ENCODE assay signal across 25 cellular contexts in the genomic region with DNA sequence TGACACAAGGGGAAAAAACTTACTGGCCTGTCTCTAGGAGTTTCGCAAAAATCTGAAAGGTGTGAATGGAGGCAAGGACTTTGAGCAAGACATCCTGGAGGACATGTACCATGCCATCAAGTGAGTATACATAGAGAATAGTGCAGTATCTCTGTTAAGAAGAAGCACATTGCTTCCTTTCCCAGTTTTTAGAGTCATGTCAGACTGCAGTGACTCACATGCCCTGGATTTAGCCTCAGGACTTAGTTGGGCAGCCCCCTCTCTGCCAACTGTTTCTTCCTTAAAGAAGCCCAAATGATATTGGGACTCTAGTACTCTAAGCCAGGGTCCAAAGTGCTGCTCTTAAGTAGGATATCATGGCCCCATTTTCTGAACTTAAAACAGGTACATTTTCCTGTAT. TPM values are rescaled to one million over a fixed set of nuclear protein-coding genes. Genes with fewer than 3 reads are reported as not detected.
DNase-seq lines count a peak whose midpoint lies in the region; ATAC-seq, FAIRE-seq and TF ChIP-seq lines count a peak whose summit lies in the region.
"Had no signal": no experiment of that assay in that cellular context is flagged by ENCODE, and none has a peak within 500 bp of the region (broad histone marks: within the 10 kb centered on the region; RNA-seq: fewer than 3 reads in every experiment).

No MANE protein-coding gene starts in this region.

- intact Hi-C loops in HCT116 (cut with micrococcal nuclease): no loop called here
- intact Hi-C loops in CD8-positive, alpha-beta T cell (cut with DNase I, micrococcal nuclease): no loop called here

- RAD21 ChIA-PET in HCT116 (lab: Charles Lee; ENCODE audit: low non-redundant PET in 1 of 2, low total read pairs in 2 of 2, uncharacterized antibody in 2 of 2, unreplicated experiment in 2 of 2): no interaction called here

- DNase-seq in A549 (ENCODE audit: low read depth in 1 of 2, low spot score in 1 of 2) (no peak), HCT116 (ENCODE audit: low read depth, low spot score) (no peak), keratinocyte (ENCODE audit: low read depth, low spot score) (no peak), NCI-H2171 treated with DMSO at 0.1 percent for 48 hours (lab: John Stamatoyannopoulos, UW) (no peak)
- DNase-seq in CD8-positive, alpha-beta T cell: no peak
- DNase-seq: 8988T; AML-193; C1 segment of cervical spinal cord; CD8-positive, alpha-beta memory T cell; GOT3; HCEC 1CT; KBM-7; NCI-H1105; NCI-H2029 treated with DMSO at 0.1 percent for 48 hours; NCI-H2171; NCI-H524 treated with DMSO at 0.1 percent for 48 hours; OCI-M1; RPMI8226; SHP77 treated with DMSO at 0.1 percent for 48 hours had no signal

- H3K9me3 ChIP-seq in A549: peaks cover 10% of the 10 kb centered on the region
- peaks cover 0 to 6% of the 10 kb centered on the region in 2 experiments; a peak in 1 of 4 replicates for H3K9me3 ChIP-seq in HCT116 (ENCODE audit: control insufficient read depth in 1 of 2, insufficient read depth in 1 of 2, low read depth in 1 of 2, low read length in 2 of 2)
- no peaks in the 10 kb centered on the region for H3K9me3 ChIP-seq in keratinocyte (ENCODE audit: control insufficient read depth, low read depth, low read length)
- H3K9me3 ChIP-seq in CD8-positive, alpha-beta T cell (ENCODE audit: low read length): no peaks in the 10 kb centered on the region

- H3K36me3 ChIP-seq in HCT116 (ENCODE audit: control insufficient read depth in 1 of 2, insufficient read depth in 2 of 2, low read length in 2 of 2) (peaks cover 52 to 65% of the 10 kb centered on the region in 2 experiments), keratinocyte (ENCODE audit: control insufficient read depth in 2 of 2, extremely low read depth in 1 of 2, insufficient read depth in 2 of 2, low read length in 2 of 2) (peaks cover 41 to 58% of the 10 kb centered on the region in 2 experiments)
- H3K36me3 ChIP-seq in CD8-positive, alpha-beta T cell (ENCODE audit: insufficient read depth, low read length): peaks cover 78% of the 10 kb centered on the region

- no peak overlapping the region for H2AFZ ChIP-seq in HCT116 (ENCODE audit: low read depth, low read length, poor library complexity, severe bottlenecking)
- H2AFZ ChIP-seq in keratinocyte (ENCODE audit: control insufficient read depth, low read length): no peak overlapping the region

- H3K27ac Mint-ChIP-seq in activated T-helper 17 cell treated with anti-CD3 and anti-CD28 coated beads, Interleukin-2, amount 50 U/mL, for 72 hours: peak overlapping the region; percentile 36
- H3K27ac Mint-ChIP-seq in CD8-positive, alpha-beta T cell: no peak overlapping the region

- H3K9me1 ChIP-seq in keratinocyte (ENCODE audit: control insufficient read depth, extremely low read depth, insufficient read depth, low read length): peaks cover 2% of the 10 kb centered on the region

- H3K9ac ChIP-seq in HCT116 (ENCODE audit: low read length) (0 out of 2 replicates have a peak overlapping the region, but pooled peaks have one; percentile 3), keratinocyte (ENCODE audit: control insufficient read depth, extremely low read depth, insufficient read depth, low read length) (no peak overlapping the region)

- H4K20me1 ChIP-seq in HCT116 (ENCODE audit: insufficient read depth): no peaks in the 10 kb centered on the region
- peaks cover 2% of the 10 kb centered on the region for H4K20me1 ChIP-seq in keratinocyte (ENCODE audit: control insufficient read depth, extremely low read depth, insufficient read depth, low read length)

- H3K4me3 ChIP-seq in A549 (no peak overlapping the region), HCT116 (replicated peaks in 1 of 2; ENCODE audit: low read depth in 1 of 2, low read length in 2 of 2) (no peak overlapping the region), keratinocyte (ENCODE audit: control insufficient read depth in 2 of 3, extremely low read depth in 1 of 3, insufficient read depth in 2 of 3, low read depth in 1 of 3, low read length in 3 of 3) (no peak overlapping the region)
- no peak overlapping the region for H3K4me3 ChIP-seq in CD8-positive, alpha-beta T cell (ENCODE audit: low read depth, low read length)
- H3K4me3 ChIP-seq: GM12878, SK-N-MC had no signal

- TF ChIP-seq CTCF in A549 (IDR thresholded peaks at IDR 0.05): no peak
- no peak for TF ChIP-seq CTCF in HCT116 (IDR thresholded peaks at IDR 0.05 in 2 of 3, conservative IDR thresholded peaks at IDR 0.05 in 1 of 3; ENCODE audit: borderline replicate concordance in 1 of 3, insufficient read depth in 1 of 3, low read depth in 2 of 3, low read length in 2 of 3)
- no peak for TF ChIP-seq CTCF in keratinocyte (optimal IDR thresholded peaks at IDR 0.05 in 1 of 3, IDR thresholded peaks at IDR 0.05 in 1 of 3, conservative IDR thresholded peaks at IDR 0.05 in 1 of 3; ENCODE audit: extremely low read depth in 1 of 3, insufficient read depth in 2 of 3, low read length in 3 of 3)
- no peak for TF ChIP-seq CTCF in CD8-positive, alpha-beta T cell (IDR thresholded peaks at IDR 0.05)

- no peak for FAIRE-seq in A549 (lab: Jason Lieb, UNC)
- FAIRE-seq in keratinocyte (lab: Jason Lieb, UNC): peak; percentile 32
- FAIRE-seq: GM12878 had no signal

- WGBS in A549 (ENCODE audit: missing lambda C conversion rate): 100% methylated on average over 1 of the region's 1 CpG

- TF ChIP-seq POLR2A in A549 (IDR thresholded peaks at IDR 0.05; ENCODE audit: low read length): no peak
- no peak for TF ChIP-seq POLR2A in HCT116 (IDR thresholded peaks at IDR 0.05; ENCODE audit: borderline replicate concordance, extremely low read depth, insufficient read depth, insufficient read length)

- TF ChIP-seq RAD21 in A549 (conservative IDR thresholded peaks at IDR 0.05 in 1 of 2, IDR thresholded peaks at IDR 0.05 in 1 of 2): no peak
- no peak for TF ChIP-seq RAD21 in HCT116 (IDR thresholded peaks at IDR 0.05; ENCODE audit: low read depth)

- CTCF ChIA-PET in A549 (lab: Yijun Ruan, JAX) (interaction anchor here (10.6 to 17.7 kb wide), 2 partner anchors 18 to 139 kb away, joined by 124 to 140 read pairs; partner anchors contain the start of gene ELOVL3), HCT116 (lab: Charles Lee) (no interaction called here)
- CTCF ChIA-PET in CD8-positive, alpha-beta T cell (lab: Charles Lee): interaction anchor here (1.6 to 1.8 kb wide), 2 partner anchors 16 to 138 kb away, joined by 4 read pairs; no protein-coding TSS in a partner anchor

- peak overlapping the region; percentile 59 for H3K4me2 ChIP-seq in A549
- H3K4me2 ChIP-seq in HCT116 (ENCODE audit: low read length): peak overlapping the region; percentile 25
- peak overlapping the region; percentile 36 for H3K4me2 ChIP-seq in keratinocyte (ENCODE audit: control insufficient read depth, extremely low read depth, insufficient read depth, low read depth, low read length)

- no peaks in the 10 kb centered on the region for H3K27me3 Mint-ChIP-seq in activated T-helper 17 cell treated with anti-CD3 and anti-CD28 coated beads, Interleukin-2, amount 50 U/mL, for 72 hours
- no peaks in the 10 kb centered on the region for H3K27me3 Mint-ChIP-seq in CD8-positive, alpha-beta T cell (ENCODE audit: low read depth)
- H3K27me3 Mint-ChIP-seq: CD8-positive, alpha-beta memory T cell had no signal

- no peak overlapping the region for H3K4me3 Mint-ChIP-seq in activated T-helper 17 cell treated with anti-CD3 and anti-CD28 coated beads, Interleukin-2, amount 50 U/mL, for 72 hours
- H3K4me3 Mint-ChIP-seq in CD8-positive, alpha-beta T cell: no peak overlapping the region
- H3K4me3 Mint-ChIP-seq: CD8-positive, alpha-beta memory T cell had no signal

- no peaks in the 10 kb centered on the region for H3K9me3 Mint-ChIP-seq in activated T-helper 17 cell treated with anti-CD3 and anti-CD28 coated beads, Interleukin-2, amount 50 U/mL, for 72 hours
- H3K9me3 Mint-ChIP-seq in CD8-positive, alpha-beta T cell: no peaks in the 10 kb centered on the region
- H3K9me3 Mint-ChIP-seq: CD8-positive, alpha-beta memory T cell had no signal

- POLR2A ChIA-PET in A549 (lab: Yijun Ruan, JAX) (no interaction called here), HCT116 (lab: Charles Lee) (no interaction called here)
- POLR2A ChIA-PET in CD8-positive, alpha-beta T cell (lab: Charles Lee): interaction anchor here (1.2 kb wide), 1 partner anchor 8 kb away, joined by 6 read pairs; no protein-coding TSS in a partner anchor

- no peaks in the 10 kb centered on the region for H3K9me2 ChIP-seq in HCT116 (ENCODE audit: insufficient read depth)

- H3K4me1 Mint-ChIP-seq in activated T-helper 17 cell treated with anti-CD3 and anti-CD28 coated beads, Interleukin-2, amount 50 U/mL, for 72 hours: no peaks in the 10 kb centered on the region
- H3K4me1 Mint-ChIP-seq in CD8-positive, alpha-beta T cell (ENCODE audit: low read depth): no peaks in the 10 kb centered on the region
- H3K4me1 Mint-ChIP-seq: CD8-positive, alpha-beta memory T cell had no signal

- peak overlapping the region; percentile 15 to 42; a peak in 3 of 6 replicates for H3K27ac ChIP-seq in A549
- H3K27ac ChIP-seq in HCT116 (ENCODE audit: low read depth, low read length): peak overlapping the region; percentile 31; the same call in 1 of the 2 replicates
- H3K27ac ChIP-seq in keratinocyte (ENCODE audit: control insufficient read depth, insufficient read depth, low read length): no peak overlapping the region
- no peak overlapping the region for H3K27ac ChIP-seq in CD8-positive, alpha-beta T cell (ENCODE audit: low read depth, low read length)
- H3K27ac ChIP-seq: SK-N-MC had no signal

- no peaks in the 10 kb centered on the region for H3K27me3 ChIP-seq in HCT116 (ENCODE audit: insufficient read depth, low read length)
- H3K27me3 ChIP-seq in keratinocyte (ENCODE audit: control insufficient read depth, extremely low read depth, insufficient read depth, low read length): no peaks in the 10 kb centered on the region
- H3K27me3 ChIP-seq in CD8-positive, alpha-beta T cell (ENCODE audit: insufficient read depth, low read length): no peaks in the 10 kb centered on the region

- ATAC-seq in A549 (peak in 1 of 2 experiments; percentile 26; a peak in 3 of 6 replicates), HCT116 (0 out of 2 replicates have a peak, but pooled peaks have one; percentile 11), esophagus mucosa (no peak), GM18873 (IDR thresholded peaks at IDR 0.05; ENCODE audit: low FRiP score, unreplicated experiment) (no peak)
- ATAC-seq in activated T-helper 17 cell treated with anti-CD3 and anti-CD28 coated beads, Interleukin-2, amount 50 U/mL, for 72 hours (replicated peaks): no peak
- ATAC-seq in CD8-positive, alpha-beta T cell: no peak
- ATAC-seq: GM12878 had no signal

- no peak for TF ChIP-seq EP300 in A549 (IDR thresholded peaks at IDR 0.05)

- H3K4me1 ChIP-seq in A549: peaks cover 22% of the 10 kb centered on the region
- H3K4me1 ChIP-seq in HCT116 (ENCODE audit: control insufficient read depth in 1 of 2, insufficient read depth in 2 of 2, low read length in 2 of 2): peaks cover 8 to 19% of the 10 kb centered on the region in 2 experiments; a peak in 3 of 4 replicates
- peaks cover 18% of the 10 kb centered on the region for H3K4me1 ChIP-seq in keratinocyte (ENCODE audit: control insufficient read depth, extremely low read depth, insufficient read depth, low read length)
- no peaks in the 10 kb centered on the region for H3K4me1 ChIP-seq in CD8-positive, alpha-beta T cell (ENCODE audit: insufficient read depth, low read length)

- H3K79me2 ChIP-seq in HCT116 (ENCODE audit: insufficient read depth, low read length): no peaks in the 10 kb centered on the region
- H3K79me2 ChIP-seq in keratinocyte (ENCODE audit: control insufficient read depth, insufficient read depth, low read length): no peaks in the 10 kb centered on the region

- no TSS peak for BruUV-seq in HCT116 (replicated peaks; lab: Mats Ljungman, UMichigan)

- dilution Hi-C loops in keratinocyte (cut with MboI; ENCODE audit: extremely low pct_ligation_motif_present, low sequenced_read_pairs): no loop called here

- peaks cover 92% of the 10 kb centered on the region for H3K36me3 Mint-ChIP-seq in activated T-helper 17 cell treated with anti-CD3 and anti-CD28 coated beads, Interleukin-2, amount 50 U/mL, for 72 hours (ENCODE audit: low read depth)
- peaks cover 91% of the 10 kb centered on the region for H3K36me3 Mint-ChIP-seq in CD8-positive, alpha-beta T cell

RNA-seq across cellular contexts. Expression of gene NFKB2, which starts 28.1 kb away (rescaled TPM):
- 20.5 and 27.6 TPM in 2 replicates for polyA plus RNA-seq in A549 (2011; rRNA removed)
- 61.3 and 70.0 TPM in 2 replicates for polyA plus RNA-seq in A549 (2012; cell fraction: cytosol; rRNA removed)
- 218 and 281 TPM in 2 replicates for polyA plus RNA-seq in A549 (2012; cell fraction: nucleus; rRNA removed)
- 35.7 to 63.6 TPM (median 36.6 TPM) in 3 replicates for polyA plus RNA-seq in A549 (2017; fragmentation: RNase III; extraction: RNeasy Plus Mini Kit Qiagen cat#74134 plus additional on column Dnase treatment)
- 16.0 and 17.9 TPM in 2 replicates for polyA minus RNA-seq in A549 (2011; rRNA and poly(A)+ RNA removed)
- 115 TPM for total RNA-seq in HCT116 (2021; ENCODE audit: unreplicated experiment)
- 111 and 133 TPM in 2 replicates for polyA plus RNA-seq in HCT116 (2012)
- 100 to 1,000 TPM; 192 to 372 TPM for total RNA-seq in activated T-helper 17 cell treated with anti-CD3 and anti-CD28 coated beads, Interleukin-2, amount 50 U/mL, for 72 hours
- polyA plus RNA-seq in keratinocyte: 14.8 to 16.8 TPM (median 15.8 TPM) in 3 replicates
- 47.7 TPM for polyA plus RNA-seq in keratinocyte (2011; ENCODE audit: low read depth)
- polyA plus RNA-seq in keratinocyte (2011; cell fraction: cytosol; rRNA removed): 9.6 and 15.3 TPM in 2 replicates
- 47.4 and 48.2 TPM in 2 replicates for polyA plus RNA-seq in keratinocyte (2011; cell fraction: nucleus; rRNA removed)
- 21.2 and 23.3 TPM in 2 replicates for polyA plus RNA-seq in keratinocyte (2012; ENCODE audit: low replicate concordance)
- 11.1 to 25.1 TPM (median 12.4 TPM) in 3 replicates for polyA minus RNA-seq in keratinocyte
- 12.9 TPM for polyA minus RNA-seq in keratinocyte (2011; cell fraction: cytosol; rRNA and poly(A)+ RNA removed)
- polyA minus RNA-seq in keratinocyte (2011; cell fraction: nucleus; rRNA and poly(A)+ RNA removed): 22.6 and 23.0 TPM in 2 replicates
- 10.3 TPM for total RNA-seq in esophagus mucosa
- total RNA-seq in CD8-positive, alpha-beta T cell: 100 to 1,000 TPM; 369 to 398 TPM

RNA-seq across cellular contexts. Expression of gene PSD, which starts 51.1 kb away (rescaled TPM):
- polyA plus RNA-seq in A549 (2011; rRNA removed) (0.14 and 0.19 TPM in 2 replicates), A549 (2017; fragmentation: RNase III; extraction: RNeasy Plus Mini Kit Qiagen cat#74134 plus additional on column Dnase treatment) (0.42 to 0.75 TPM (median 0.70 TPM) in 3 replicates), keratinocyte (0.10 to 0.81 TPM (median 0.11 TPM) in 3 replicates)
- polyA plus RNA-seq in A549 (2012; cell fraction: cytosol; rRNA removed): 0.28 and 0.54 TPM in 2 replicates
- polyA plus RNA-seq in A549 (2012; cell fraction: nucleus; rRNA removed): 0.45 and 0.83 TPM in 2 replicates
- polyA minus RNA-seq in A549 (2011; rRNA and poly(A)+ RNA removed): 0.15 and 0.66 TPM in 2 replicates
- total RNA-seq in HCT116 (2021; ENCODE audit: unreplicated experiment) (9.7 TPM), esophagus mucosa (2.0 TPM)
- polyA plus RNA-seq in HCT116 (2012): 8.5 and 8.7 TPM in 2 replicates
- 1 to 10 TPM; 3.0 to 8.0 TPM for total RNA-seq in activated T-helper 17 cell treated with anti-CD3 and anti-CD28 coated beads, Interleukin-2, amount 50 U/mL, for 72 hours
- 0.46 TPM for polyA plus RNA-seq in keratinocyte (2011; ENCODE audit: low read depth)
- 0.11 and 0.19 TPM in 2 replicates for polyA plus RNA-seq in keratinocyte (2011; cell fraction: cytosol; rRNA removed)
- polyA plus RNA-seq in keratinocyte (2011; cell fraction: nucleus; rRNA removed): 0.56 and 0.69 TPM in 2 replicates
- polyA plus RNA-seq in keratinocyte (2012; ENCODE audit: low replicate concordance): 0.71 and 1.0 TPM in 2 replicates
- 0.07 TPM in 1 of 3 replicates, not detected in the others for polyA minus RNA-seq in keratinocyte
- polyA minus RNA-seq in keratinocyte (2011; cell fraction: cytosol; rRNA and poly(A)+ RNA removed): not detected
- polyA minus RNA-seq in keratinocyte (2011; cell fraction: nucleus; rRNA and poly(A)+ RNA removed): 0.42 and 0.54 TPM in 2 replicates
- 10 to 100 TPM; 16.7 to 18.2 TPM for total RNA-seq in CD8-positive, alpha-beta T cell
- total RNA-seq: HT1080 had no signal

RNA-seq across cellular contexts. Expression of gene FBXL15, which starts 53.2 kb away (rescaled TPM):
- polyA plus RNA-seq in A549 (2011; rRNA removed) (3.7 and 4.8 TPM in 2 replicates), A549 (2017; fragmentation: RNase III; extraction: RNeasy Plus Mini Kit Qiagen cat#74134 plus additional on column Dnase treatment) (8.7 to 10.4 TPM (median 9.4 TPM) in 3 replicates), keratinocyte (3.1 to 4.9 TPM (median 3.5 TPM) in 3 replicates)
- 15.0 and 18.4 TPM in 2 replicates for polyA plus RNA-seq in A549 (2012; cell fraction: cytosol; rRNA removed)
- 29.5 and 44.2 TPM in 2 replicates for polyA plus RNA-seq in A549 (2012; cell fraction: nucleus; rRNA removed)
- polyA minus RNA-seq in A549 (2011; rRNA and poly(A)+ RNA removed): 2.8 and 3.2 TPM in 2 replicates
- total RNA-seq in HCT116 (2021; ENCODE audit: unreplicated experiment) (21.1 TPM), esophagus mucosa (9.4 TPM)
- polyA plus RNA-seq in HCT116 (2012): 15.8 and 19.9 TPM in 2 replicates
- total RNA-seq in activated T-helper 17 cell treated with anti-CD3 and anti-CD28 coated beads, Interleukin-2, amount 50 U/mL, for 72 hours: 10 to 100 TPM; 12.6 to 15.4 TPM
- polyA plus RNA-seq in keratinocyte (2011; ENCODE audit: low read depth): 1.6 TPM
- polyA plus RNA-seq in keratinocyte (2011; cell fraction: cytosol; rRNA removed): 1.5 and 7.8 TPM in 2 replicates
- 4.3 and 7.1 TPM in 2 replicates for polyA plus RNA-seq in keratinocyte (2011; cell fraction: nucleus; rRNA removed)
- polyA plus RNA-seq in keratinocyte (2012; ENCODE audit: low replicate concordance): 4.7 and 5.6 TPM in 2 replicates
- polyA minus RNA-seq in keratinocyte: 0.33 to 0.74 TPM (median 0.66 TPM) in 3 replicates
- 8.4 TPM for polyA minus RNA-seq in keratinocyte (2011; cell fraction: cytosol; rRNA and poly(A)+ RNA removed)
- 2.8 and 3.0 TPM in 2 replicates for polyA minus RNA-seq in keratinocyte (2011; cell fraction: nucleus; rRNA and poly(A)+ RNA removed)
- total RNA-seq in CD8-positive, alpha-beta T cell: 1 to 10 TPM; 7.0 to 7.9 TPM

Comparison
In these comparisons a context has a peak if more than half of its experiments do, and no peak if none do; other contexts are left out.
1. H3K27ac ChIP-seq: peak in A549 (2 of 2) and HCT116 (single experiment); none in keratinocyte (single experiment) and CD8-positive, alpha-beta T cell (single experiment).
2. RNA of gene NFKB2, which starts 28.1 kb away (total RNA-seq): 369 to 398 TPM in CD8-positive, alpha-beta T cell, 192 to 372 TPM in activated T-helper 17 cell treated with anti-CD3 and anti-CD28 coated beads, Interleukin-2, amount 50 U/mL, for 72 hours and 115 TPM in HCT116 (single experiment); 10.3 TPM in esophagus mucosa (single experiment); every median in the first group is over 10 times any median in the second.
3. Peak in every context shown above with its lines, with median percentiles within 50 percentile points of each other: H3K4me2 ChIP-seq.